2 cellular contexts compared by ENCODE assay signal in the genomic region with DNA sequence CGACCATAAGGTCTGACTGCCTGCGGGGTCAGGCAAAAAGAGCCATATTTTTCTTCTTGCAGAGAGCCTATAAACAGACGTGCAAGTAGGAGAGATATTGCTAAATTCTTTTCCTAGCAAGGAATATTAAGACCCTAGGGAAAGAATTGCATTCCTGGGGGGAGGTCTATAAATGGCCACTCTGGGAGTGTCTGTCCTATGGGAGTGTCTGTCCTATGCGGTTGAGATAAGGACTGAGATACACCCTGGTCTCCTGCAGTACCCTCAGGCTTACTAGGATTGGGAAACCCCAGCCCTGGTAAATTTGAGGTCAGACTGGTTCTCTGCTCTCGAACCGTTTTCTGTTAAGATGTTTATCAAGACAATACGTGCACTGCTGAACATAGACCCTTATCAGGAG.
TF ChIP-seq lines count a peak whose summit lies in the region.

No MANE protein-coding gene starts in this region.

TF ChIP-seq in GM12878, 131 proteins besides CTCF, POLR2A, EP300 and RAD21:
- TF ChIP-seq, protein P1, sequence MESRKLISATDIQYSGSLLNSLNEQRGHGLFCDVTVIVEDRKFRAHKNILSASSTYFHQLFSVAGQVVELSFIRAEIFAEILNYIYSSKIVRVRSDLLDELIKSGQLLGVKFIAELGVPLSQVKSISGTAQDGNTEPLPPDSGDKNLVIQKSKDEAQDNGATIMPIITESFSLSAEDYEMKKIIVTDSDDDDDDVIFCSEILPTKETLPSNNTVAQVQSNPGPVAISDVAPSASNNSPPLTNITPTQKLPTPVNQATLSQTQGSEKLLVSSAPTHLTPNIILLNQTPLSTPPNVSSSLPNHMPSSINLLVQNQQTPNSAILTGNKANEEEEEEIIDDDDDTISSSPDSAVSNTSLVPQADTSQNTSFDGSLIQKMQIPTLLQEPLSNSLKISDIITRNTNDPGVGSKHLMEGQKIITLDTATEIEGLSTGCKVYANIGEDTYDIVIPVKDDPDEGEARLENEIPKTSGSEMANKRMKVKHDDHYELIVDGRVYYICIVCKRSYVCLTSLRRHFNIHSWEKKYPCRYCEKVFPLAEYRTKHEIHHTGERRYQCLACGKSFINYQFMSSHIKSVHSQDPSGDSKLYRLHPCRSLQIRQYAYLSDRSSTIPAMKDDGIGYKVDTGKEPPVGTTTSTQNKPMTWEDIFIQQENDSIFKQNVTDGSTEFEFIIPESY (IDR thresholded peaks at IDR 0.05) = 0 out of 2 replicates have a peak, but pooled peaks have one; percentile 25

TF ChIP-seq in K562, 482 proteins besides CTCF, POLR2A, EP300 and RAD21:
- TF ChIP-seq, protein P2, sequence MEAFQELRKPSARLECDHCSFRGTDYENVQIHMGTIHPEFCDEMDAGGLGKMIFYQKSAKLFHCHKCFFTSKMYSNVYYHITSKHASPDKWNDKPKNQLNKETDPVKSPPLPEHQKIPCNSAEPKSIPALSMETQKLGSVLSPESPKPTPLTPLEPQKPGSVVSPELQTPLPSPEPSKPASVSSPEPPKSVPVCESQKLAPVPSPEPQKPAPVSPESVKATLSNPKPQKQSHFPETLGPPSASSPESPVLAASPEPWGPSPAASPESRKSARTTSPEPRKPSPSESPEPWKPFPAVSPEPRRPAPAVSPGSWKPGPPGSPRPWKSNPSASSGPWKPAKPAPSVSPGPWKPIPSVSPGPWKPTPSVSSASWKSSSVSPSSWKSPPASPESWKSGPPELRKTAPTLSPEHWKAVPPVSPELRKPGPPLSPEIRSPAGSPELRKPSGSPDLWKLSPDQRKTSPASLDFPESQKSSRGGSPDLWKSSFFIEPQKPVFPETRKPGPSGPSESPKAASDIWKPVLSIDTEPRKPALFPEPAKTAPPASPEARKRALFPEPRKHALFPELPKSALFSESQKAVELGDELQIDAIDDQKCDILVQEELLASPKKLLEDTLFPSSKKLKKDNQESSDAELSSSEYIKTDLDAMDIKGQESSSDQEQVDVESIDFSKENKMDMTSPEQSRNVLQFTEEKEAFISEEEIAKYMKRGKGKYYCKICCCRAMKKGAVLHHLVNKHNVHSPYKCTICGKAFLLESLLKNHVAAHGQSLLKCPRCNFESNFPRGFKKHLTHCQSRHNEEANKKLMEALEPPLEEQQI (IDR thresholded peaks at IDR 0.05) = 0 out of 2 replicates have a peak, but pooled peaks have one; percentile 45
- TF ChIP-seq TRIM28 (IDR thresholded peaks at IDR 0.05) (0 out of 2 replicates have a peak, but pooled peaks have one; percentile 66), CBX5 (IDR thresholded peaks at IDR 0.05; ENCODE audit: borderline replicate concordance, low read depth) (0 out of 2 replicates have a peak, but pooled peaks have one; percentile 26), ZNF445 (CRISPR knock-in tag; IDR thresholded peaks at IDR 0.05; ENCODE audit: low read depth) (peak; percentile 91), CBX3 (IDR thresholded peaks at IDR 0.05; ENCODE audit: borderline replicate concordance in 1 of 2, low read length in 2 of 2) (0 out of 3 replicates have a peak, but pooled peaks of 1 of the 2 experiments have one; percentile 27), TRIM24 (IDR thresholded peaks at IDR 0.05) (peak; percentile 35 to 60; a peak in 2 of 4 replicates)
- TF ChIP-seq, protein P1 (CRISPR knock-in tag; IDR thresholded peaks at IDR 0.05) = peak; percentile 63; the same call in 1 of the 2 replicates
- TF ChIP-seq, protein P3, sequence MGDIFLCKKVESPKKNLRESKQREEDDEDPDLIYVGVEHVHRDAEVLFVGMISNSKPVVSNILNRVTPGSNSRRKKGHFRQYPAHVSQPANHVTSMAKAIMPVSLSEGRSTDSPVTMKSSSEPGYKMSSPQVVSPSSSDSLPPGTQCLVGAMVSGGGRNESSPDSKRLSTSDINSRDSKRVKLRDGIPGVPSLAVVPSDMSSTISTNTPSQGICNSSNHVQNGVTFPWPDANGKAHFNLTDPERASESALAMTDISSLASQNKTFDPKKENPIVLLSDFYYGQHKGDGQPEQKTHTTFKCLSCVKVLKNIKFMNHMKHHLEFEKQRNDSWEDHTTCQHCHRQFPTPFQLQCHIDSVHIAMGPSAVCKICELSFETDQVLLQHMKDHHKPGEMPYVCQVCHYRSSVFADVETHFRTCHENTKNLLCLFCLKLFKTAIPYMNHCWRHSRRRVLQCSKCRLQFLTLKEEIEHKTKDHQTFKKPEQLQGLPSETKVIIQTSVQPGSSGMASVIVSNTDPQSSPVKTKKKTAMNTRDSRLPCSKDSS (IDR thresholded peaks at IDR 0.05; ENCODE audit: low read depth, partially characterized antibody) = peak; percentile 71
